ENCODE assay signal across 31 cellular contexts in the genomic region with DNA sequence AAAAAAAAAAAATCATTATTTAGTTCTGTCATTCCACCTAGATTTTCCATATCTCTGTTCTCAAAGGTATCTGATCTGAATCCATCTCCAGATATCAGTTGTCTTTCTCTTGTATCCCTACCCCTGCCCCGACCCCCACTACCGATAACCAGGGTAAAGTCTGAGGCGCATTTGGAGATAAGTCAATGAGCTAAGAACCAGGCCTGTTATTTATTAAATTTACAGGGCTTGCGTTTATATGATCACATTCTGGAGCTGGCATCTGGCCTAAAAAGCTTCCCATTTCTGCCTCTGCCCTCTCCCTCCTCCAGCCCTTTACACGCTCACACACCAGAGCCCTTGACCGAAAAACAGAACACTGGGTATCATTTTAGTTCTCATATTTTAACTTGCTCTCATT.
"Had no signal": no experiment of that assay in that cellular context is flagged by ENCODE, and none has a peak within 500 bp of the region (broad histone marks: within the 10 kb centered on the region; RNA-seq: fewer than 3 reads in every experiment).

No MANE protein-coding gene starts in this region.

- H3K4me1 Mint-ChIP-seq: activated CD4-positive, alpha-beta T cell treated with anti-CD3 and anti-CD28 coated beads for 36 hours; activated CD8-positive, alpha-beta memory T cell treated with anti-CD3 and anti-CD28 coated beads, Interleukin-2, amount 10 ng/mL, durations not matched to agents 7 days and 5 days; activated naive CD4-positive, alpha-beta T cell treated with anti-CD3 and anti-CD28 coated beads, Interleukin-2, amount 10 ng/mL, durations not matched to agents 7 days and 5 days; activated naive CD8-positive, alpha-beta T cell treated with anti-CD3 and anti-CD28 coated beads, Interleukin-2, amount 50 U/mL, for 24 hours; brain; WTC11 had no signal

- H3K9me3 Mint-ChIP-seq: activated CD4-positive, alpha-beta memory T cell treated with anti-CD3 and anti-CD28 coated beads for 36 hours; activated naive CD4-positive, alpha-beta T cell treated with anti-CD3 and anti-CD28 coated beads, Interleukin-2, amount 10 ng/mL, durations not matched to agents 7 days and 5 days; activated naive CD8-positive, alpha-beta T cell treated with anti-CD3 and anti-CD28 coated beads, Interleukin-2, amount 50 U/mL, for 24 hours; brain; WTC11 had no signal

- H3K36me3 Mint-ChIP-seq: activated CD4-positive, alpha-beta memory T cell treated with anti-CD3 and anti-CD28 coated beads for 36 hours; activated CD8-positive, alpha-beta memory T cell treated with anti-CD3 and anti-CD28 coated beads, Interleukin-2, amount 10 ng/mL, durations not matched to agents 7 days and 5 days; activated naive CD4-positive, alpha-beta T cell treated with anti-CD3 and anti-CD28 coated beads, Interleukin-2, amount 10 ng/mL, durations not matched to agents 7 days and 5 days; activated naive CD8-positive, alpha-beta T cell; brain; WTC11 had no signal

- H3K36me3 ChIP-seq: MG63, SJSA1 had no signal

- H3K4me3 Mint-ChIP-seq: activated CD4-positive, alpha-beta memory T cell treated with anti-CD3 and anti-CD28 coated beads for 36 hours; activated CD4-positive, alpha-beta T cell treated with anti-CD3 and anti-CD28 coated beads for 36 hours; activated CD8-positive, alpha-beta memory T cell treated with anti-CD3 and anti-CD28 coated beads, Interleukin-2, amount 10 ng/mL, durations not matched to agents 7 days and 5 days; activated naive CD4-positive, alpha-beta T cell treated with anti-CD3 and anti-CD28 coated beads, Interleukin-2, amount 10 ng/mL, durations not matched to agents 7 days and 5 days; activated naive CD8-positive, alpha-beta T cell; activated naive CD8-positive, alpha-beta T cell treated with anti-CD3 and anti-CD28 coated beads, Interleukin-2, amount 50 U/mL, for 24 hours; brain; WTC11 had no signal

- ATAC-seq: activated CD4-positive, alpha-beta T cell treated with anti-CD3 and anti-CD28 coated beads for 36 hours; activated CD4-positive, CD25-positive, alpha-beta regulatory T cell treated with anti-CD3 and anti-CD28 coated beads, Interleukin-2, amount 50 U/mL, for 24 hours; activated CD8-positive, alpha-beta memory T cell treated with anti-CD3 and anti-CD28 coated beads, Interleukin-2, amount 10 ng/mL, durations not matched to agents 7 days and 5 days; activated naive CD8-positive, alpha-beta T cell treated with anti-CD3 and anti-CD28 coated beads, Interleukin-2, amount 50 U/mL, for 24 hours; Panc1; WTC11 had no signal

- H3K4me1 ChIP-seq: SJSA1 had no signal

- H3K27me3 ChIP-seq: MG63, SJSA1 had no signal

- H3K27me3 Mint-ChIP-seq: activated naive CD8-positive, alpha-beta T cell treated with anti-CD3 and anti-CD28 coated beads, Interleukin-2, amount 50 U/mL, for 24 hours; brain had no signal

- H3K27ac Mint-ChIP-seq: activated CD4-positive, alpha-beta memory T cell treated with anti-CD3 and anti-CD28 coated beads for 36 hours; activated CD4-positive, alpha-beta T cell treated with anti-CD3 and anti-CD28 coated beads for 36 hours; activated CD8-positive, alpha-beta memory T cell treated with anti-CD3 and anti-CD28 coated beads, Interleukin-2, amount 10 ng/mL, durations not matched to agents 7 days and 5 days; activated naive CD4-positive, alpha-beta T cell treated with anti-CD3 and anti-CD28 coated beads, Interleukin-2, amount 10 ng/mL, durations not matched to agents 7 days and 5 days; activated naive CD8-positive, alpha-beta T cell; activated naive CD8-positive, alpha-beta T cell treated with anti-CD3 and anti-CD28 coated beads, Interleukin-2, amount 50 U/mL, for 24 hours; WTC11 had no signal

- H3K27ac ChIP-seq: SJSA1 had no signal

- H3K9me3 ChIP-seq: MG63, SJSA1 had no signal

- DNase-seq: activated CD4-positive, alpha-beta memory T cell treated with anti-CD3 and anti-CD28 coated beads for 36 hours; activated CD4-positive, alpha-beta T cell treated with anti-CD3 and anti-CD28 coated beads for 36 hours; activated CD4-positive, alpha-beta T cell treated with anti-CD3 and anti-CD28 coated beads, Interleukin-2, amount 50 U/mL, for 1 hour; activated CD8-positive, alpha-beta memory T cell treated with anti-CD3 and anti-CD28 coated beads, Interleukin-2, amount 10 ng/mL, durations not matched to agents 7 days and 5 days; activated CD8-positive, alpha-beta memory T cell treated with anti-CD3 and anti-CD28 coated beads, Interleukin-2, amount 50 U/mL, for 48 hours; activated effector memory CD4-positive, alpha-beta T cell treated with Interleukin-2 at 50 U/mL for 16 hours; activated naive CD4-positive, alpha-beta T cell treated with anti-CD3 and anti-CD28 coated beads, Interleukin-2, amount 10 ng/mL, durations not matched to agents 7 days and 5 days; activated naive CD8-positive, alpha-beta T cell treated with anti-CD3 and anti-CD28 coated beads, Interleukin-2, amount 50 U/mL, for 24 hours; activated T-cell treated with anti-CD3 and anti-CD28 coated beads, Interleukin-2, amount 50 U/mL, for 48 hours; anterior cingulate cortex; caudate nucleus; cerebellar nuclear complex; Kasumi-1; KG1; MG63; NCI-H1048; NCI-H1105 treated with DMSO at 0.1 percent for 48 hours; NCI-H1436; NCI-H1694; NCI-H1930; NCI-H2081 treated with DMSO at 0.1 percent for 48 hours; NCI-H345; NCI-H524 treated with DMSO at 0.1 percent for 48 hours; SHP77 treated with DMSO at 0.1 percent for 48 hours; T1000 had no signal

- H3K4me3 ChIP-seq: MG63, SJSA1 had no signal
